7 cellular contexts compared by ENCODE assay signal in the genomic region with DNA sequence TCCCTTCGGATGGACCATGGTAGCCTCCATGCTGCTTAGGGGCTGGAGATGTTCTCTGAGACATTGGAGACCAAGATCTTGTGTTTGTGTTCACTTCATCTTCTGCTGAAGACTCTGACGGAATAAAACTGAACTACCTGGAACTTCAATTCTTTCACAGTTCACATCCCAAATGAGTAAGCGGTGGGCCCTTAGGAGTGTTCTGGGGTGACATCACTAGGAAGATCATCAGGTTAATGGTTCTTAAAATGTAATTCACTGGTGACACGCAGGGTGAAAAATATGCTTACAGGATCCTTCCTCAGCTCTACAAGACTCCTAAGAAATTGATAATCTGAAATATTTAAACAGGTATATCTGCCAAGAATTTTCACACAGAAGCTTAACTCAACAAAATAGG.
"Had no signal": no experiment of that assay in that cellular context is flagged by ENCODE, and none has a peak within 500 bp of the region (broad histone marks: within the 10 kb centered on the region; RNA-seq: fewer than 3 reads in every experiment).

No MANE protein-coding gene starts in this region.

- FAIRE-seq: H1, H54, HTR-8/SVneo had no signal

- ATAC-seq: GM23338 had no signal

- H3K4me3 ChIP-seq: GM23338 had no signal

- H2AFZ ChIP-seq: GM23338 had no signal

- H3K4me2 ChIP-seq: GM23338 had no signal

- DNase-seq: H9, HCEC 1CT, KBM-7 had no signal
